ENCODE assay signal across 23 cellular contexts in the genomic region with DNA sequence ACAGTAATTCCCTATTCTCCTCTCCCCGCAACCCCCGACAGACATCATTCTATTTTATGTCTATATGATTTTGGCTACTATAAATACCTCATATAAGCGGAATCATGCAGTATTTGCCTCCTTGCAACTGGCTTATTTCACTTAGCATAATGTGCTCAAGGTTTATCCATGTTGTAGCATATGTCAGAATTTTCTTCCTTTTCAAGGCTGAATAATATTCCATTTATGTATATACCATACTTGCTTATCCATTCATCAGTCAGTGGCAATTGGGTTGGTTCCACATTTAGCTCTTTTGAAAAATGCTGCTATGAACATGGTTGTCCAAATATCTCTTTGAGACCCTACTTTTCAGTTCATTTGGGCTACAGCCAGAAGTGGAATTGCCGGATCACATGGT.
DNase-seq lines count a peak whose midpoint lies in the region; ATAC-seq, FAIRE-seq and TF ChIP-seq lines count a peak whose summit lies in the region.
"Had no signal": no experiment of that assay in that cellular context is flagged by ENCODE, and none has a peak within 500 bp of the region (broad histone marks: within the 10 kb centered on the region; RNA-seq: fewer than 3 reads in every experiment).

No MANE protein-coding gene starts in this region.

- H3K4me3 ChIP-seq in astrocyte (ENCODE audit: insufficient read depth, low read depth, low read length) (no peak overlapping the region), lower lobe of right lung (no peak overlapping the region)
- H3K4me3 ChIP-seq: BLaER1 had no signal

- no peak for DNase-seq in GM12892 (ENCODE audit: insufficient read length)
- DNase-seq in astrocyte (ENCODE audit: low read depth): no peak
- no peak for DNase-seq in lower lobe of right lung
- no peak for DNase-seq in globus pallidus (ENCODE audit: low spot score)
- DNase-seq: 8988T; ACHN; BE2C; C1 segment of cervical spinal cord; Calu3; CD4-positive, alpha-beta memory T cell; CD4-positive, CD25-positive, alpha-beta regulatory T cell; CD8-positive, alpha-beta memory T cell; COR-L47; DMS79 treated with DMSO at 0.1 percent for 48 hours; GF-D8 had no signal

- peaks cover 5% of the 10 kb centered on the region for H3K4me1 Mint-ChIP-seq in astrocyte (ENCODE audit: low read depth, unreplicated experiment)
- H3K4me1 Mint-ChIP-seq: CD14-positive monocyte; CD8-positive, alpha-beta memory T cell had no signal

- no peak overlapping the region for H3K9ac ChIP-seq in astrocyte (ENCODE audit: low read length)
- H3K9ac ChIP-seq: BLaER1 had no signal

- H3K4me1 ChIP-seq in astrocyte (ENCODE audit: insufficient read depth, low read length) (no peaks in the 10 kb centered on the region), lower lobe of right lung (no peaks in the 10 kb centered on the region)
- H3K4me1 ChIP-seq: BE2C, BLaER1 had no signal

- TF ChIP-seq CTCF in astrocyte (IDR thresholded peaks at IDR 0.05; ENCODE audit: insufficient read depth, low read depth, low read length) (no peak), lower lobe of right lung (IDR thresholded peaks at IDR 0.05) (no peak)

- peaks cover 15% of the 10 kb centered on the region for H4K20me1 ChIP-seq in astrocyte (ENCODE audit: insufficient read depth, low read length)
- H4K20me1 ChIP-seq: BLaER1 had no signal

- H2AFZ ChIP-seq in astrocyte (ENCODE audit: low read depth, low read length): no peak overlapping the region

- no peak overlapping the region for H3K4me2 ChIP-seq in astrocyte (ENCODE audit: low read length)
- H3K4me2 ChIP-seq: BLaER1 had no signal

- H3K27ac ChIP-seq in astrocyte (ENCODE audit: low read depth, low read length) (no peak overlapping the region), lower lobe of right lung (no peak overlapping the region)
- H3K27ac ChIP-seq: BLaER1 had no signal

- H3K36me3 ChIP-seq in astrocyte (ENCODE audit: insufficient read depth, low read length) (peaks cover 10% of the 10 kb centered on the region), lower lobe of right lung (peaks cover 12% of the 10 kb centered on the region)

- ATAC-seq in lower lobe of right lung (no peak), HG03196 (IDR thresholded peaks at IDR 0.05; ENCODE audit: unreplicated experiment) (no peak)

- FAIRE-seq in GM12892 (lab: Jason Lieb, UNC): peak; percentile 58
- peak; percentile 9 for FAIRE-seq in astrocyte (lab: Jason Lieb, UNC)
- FAIRE-seq: A204.1, D721Med, G401.6, GM12891, GM18507 had no signal

- H3K27me3 ChIP-seq in astrocyte (ENCODE audit: insufficient read depth, low read length): no peaks in the 10 kb centered on the region
- H3K27me3 ChIP-seq in lower lobe of right lung (ENCODE audit: low read depth): no peaks in the 10 kb centered on the region
- H3K27me3 ChIP-seq: BE2C, BLaER1 had no signal

- no peak overlapping the region for H3K4me3 Mint-ChIP-seq in astrocyte (ENCODE audit: unreplicated experiment)
- H3K4me3 Mint-ChIP-seq: CD14-positive monocyte; CD4-positive, alpha-beta memory T cell; CD4-positive, CD25-positive, alpha-beta regulatory T cell; CD8-positive, alpha-beta memory T cell had no signal

- intact Hi-C loops in lower lobe of right lung (cut with DNase I): no loop called here

- no peaks in the 10 kb centered on the region for H3K27me3 Mint-ChIP-seq in astrocyte (ENCODE audit: low read depth, unreplicated experiment)
- H3K27me3 Mint-ChIP-seq: CD4-positive, alpha-beta memory T cell; CD4-positive, CD25-positive, alpha-beta regulatory T cell; CD8-positive, alpha-beta memory T cell had no signal

- H3K79me2 ChIP-seq in astrocyte (ENCODE audit: insufficient read depth, low read length): peaks cover 3% of the 10 kb centered on the region

- peaks cover 8% of the 10 kb centered on the region for H3K36me3 Mint-ChIP-seq in astrocyte (ENCODE audit: low read depth, unreplicated experiment)

- no peak overlapping the region for H3K27ac Mint-ChIP-seq in astrocyte (ENCODE audit: unreplicated experiment)
- H3K27ac Mint-ChIP-seq: CD14-positive monocyte; CD4-positive, alpha-beta memory T cell; CD4-positive, CD25-positive, alpha-beta regulatory T cell; CD8-positive, alpha-beta memory T cell had no signal

- H3K9me3 Mint-ChIP-seq in astrocyte (ENCODE audit: unreplicated experiment): no peaks in the 10 kb centered on the region

- H3K9me3 ChIP-seq in astrocyte (ENCODE audit: insufficient read depth, low read depth, low read length): peaks cover 6% of the 10 kb centered on the region
- peaks cover 6% of the 10 kb centered on the region for H3K9me3 ChIP-seq in lower lobe of right lung
- H3K9me3 ChIP-seq: BE2C had no signal

- TF ChIP-seq POLR2A in GM12892 (IDR thresholded peaks at IDR 0.05; ENCODE audit: low read depth, low read length): no peak
